ENCODE assay signal across 15 cellular contexts in genomic region chr3:126269360-126269759, GRCh38.
DNase-seq lines count a peak whose midpoint lies in the region; ATAC-seq and TF ChIP-seq lines count a peak whose summit lies in the region.
"Had no signal": no experiment of that assay in that cellular context is flagged by ENCODE, and none has a peak within 500 bp of the region (broad histone marks: within the 10 kb centered on the region; RNA-seq: fewer than 3 reads in every experiment).

No MANE protein-coding gene starts in this region.

- no peaks in the 10 kb centered on the region for H4K20me1 ChIP-seq in HCT116 (ENCODE audit: insufficient read depth)

- H3K79me2 ChIP-seq in HCT116 (ENCODE audit: insufficient read depth, low read length): no peaks in the 10 kb centered on the region

- H3K36me3 ChIP-seq in HCT116 (ENCODE audit: control insufficient read depth in 1 of 2, insufficient read depth in 2 of 2, low read length in 2 of 2) (no peaks in the 10 kb centered on the region), adrenal gland (replicated peaks in 1 of 2) (no peaks in the 10 kb centered on the region), subcutaneous abdominal adipose tissue (ENCODE audit: control insufficient read depth in 5 of 5, insufficient read depth in 5 of 5, low read length in 5 of 5) (peaks cover 0 to 4% (median 0%) of the 10 kb centered on the region in 5 donors)

- POLR2A ChIA-PET in HCT116 (lab: Charles Lee): no interaction called here

- H3K27me3 ChIP-seq in HCT116 (ENCODE audit: insufficient read depth, low read length) (no peaks in the 10 kb centered on the region), adrenal gland (no peaks in the 10 kb centered on the region), subcutaneous abdominal adipose tissue (ENCODE audit: control insufficient read depth in 5 of 5, insufficient read depth in 4 of 5, low read length in 5 of 5) (peaks cover 0 to 5% (median 0%) of the 10 kb centered on the region in 5 donors)

- TF ChIP-seq CTCF in HCT116 (IDR thresholded peaks at IDR 0.05 in 2 of 3, conservative IDR thresholded peaks at IDR 0.05 in 1 of 3; ENCODE audit: borderline replicate concordance in 1 of 3, insufficient read depth in 1 of 3, low read depth in 2 of 3, low read length in 2 of 3) (no peak), adrenal gland (IDR thresholded peaks at IDR 0.05) (no peak)

- H3K9ac ChIP-seq in HCT116 (ENCODE audit: low read length) (no peak overlapping the region), subcutaneous abdominal adipose tissue (ENCODE audit: low read length in 5 of 5) (no peak overlapping the region)

- no peak for DNase-seq in HCT116 (ENCODE audit: low read depth, low spot score)
- DNase-seq in adrenal gland: no peak
- peak; percentile 31 for DNase-seq in kidney tubule cell (ENCODE audit: low spot score)
- no peak for DNase-seq in NCI-H526 (lab: John Stamatoyannopoulos, UW)
- DNase-seq: activated CD4-positive, alpha-beta T cell treated with anti-CD3 and anti-CD28 coated beads, Interleukin-2, amount 10 ng/mL, durations not matched to agents 7 days and 5 days; activated naive CD8-positive, alpha-beta T cell treated with anti-CD3 and anti-CD28 coated beads for 36 hours; activated T-cell treated with anti-CD3 and anti-CD28 coated beads, Interleukin-2, amount 50 U/mL, for 24 hours; AML-193; NCI-H1436 treated with DMSO at 0.1 percent for 48 hours; SIG-M5; stimulated activated naive CD8-positive, alpha-beta T cell treated with anti-CD3 and anti-CD28 coated beads, Interleukin-15, Interleukin-2, amounts not matched to agents 100 U/mL and 50 U/mL, for 24 hours had no signal

- intact Hi-C loops in HCT116 (cut with micrococcal nuclease): no loop called here
- intact Hi-C loops in adrenal gland (cut with DNase I): no loop called here

- WGBS in adrenal gland, 4 donors: 68 to 80% (median 69%) methylated on average over 4 of the region's 4 CpGs

- no peak overlapping the region for H3K4me3 ChIP-seq in HCT116 (replicated peaks in 1 of 2; ENCODE audit: low read depth in 1 of 2, low read length in 2 of 2)
- H3K4me3 ChIP-seq in adrenal gland: no peak overlapping the region
- H3K4me3 ChIP-seq in subcutaneous abdominal adipose tissue (ENCODE audit: low read depth in 1 of 5, low read length in 5 of 5): no peak overlapping the region

- RAD21 ChIA-PET in HCT116 (lab: Charles Lee; ENCODE audit: low non-redundant PET in 1 of 2, low total read pairs in 2 of 2, uncharacterized antibody in 2 of 2, unreplicated experiment in 2 of 2): no interaction called here

- TF ChIP-seq POLR2A in HCT116 (IDR thresholded peaks at IDR 0.05; ENCODE audit: borderline replicate concordance, extremely low read depth, insufficient read depth, insufficient read length) (no peak), adrenal gland (IDR thresholded peaks at IDR 0.05) (no peak)

- no peak for TF ChIP-seq RAD21 in HCT116 (IDR thresholded peaks at IDR 0.05; ENCODE audit: low read depth)

- H3K9me3 ChIP-seq in HCT116 (ENCODE audit: control insufficient read depth in 1 of 2, insufficient read depth in 1 of 2, low read depth in 1 of 2, low read length in 2 of 2): no peaks in the 10 kb centered on the region
- no peaks in the 10 kb centered on the region for H3K9me3 ChIP-seq in adrenal gland (replicated peaks in 1 of 3)
- no peaks in the 10 kb centered on the region for H3K9me3 ChIP-seq in subcutaneous abdominal adipose tissue (ENCODE audit: control insufficient read depth in 5 of 5, low read length in 5 of 5)

- H2AFZ ChIP-seq in HCT116 (ENCODE audit: low read depth, low read length, poor library complexity, severe bottlenecking): peak overlapping the region; percentile 64

- H3K27ac ChIP-seq in HCT116 (ENCODE audit: low read depth, low read length) (no peak overlapping the region), adrenal gland (peak overlapping the region in 3 of 5 donors; percentile 11 to 95 (median 58)), subcutaneous abdominal adipose tissue (ENCODE audit: low read depth, low read length) (peak overlapping the region; percentile 34)

- no peak for ATAC-seq in HCT116
- ATAC-seq in HG03457 (IDR thresholded peaks at IDR 0.05; ENCODE audit: unreplicated experiment): no peak
- ATAC-seq in activated CD4-positive, CD25-positive, alpha-beta regulatory T cell treated with anti-CD3 and anti-CD28 coated beads, Interleukin-2, amount 50 U/mL, for 24 hours: no peak
- ATAC-seq in HG03432 (IDR thresholded peaks at IDR 0.05; ENCODE audit: unreplicated experiment): no peak
- ATAC-seq: stimulated activated naive CD8-positive, alpha-beta T cell treated with anti-CD3 and anti-CD28 coated beads, Interleukin-15, Interleukin-2, amounts not matched to agents 100 U/mL and 50 U/mL, for 24 hours had no signal

- no TSS peak for BruUV-seq in HCT116 (replicated peaks; lab: Mats Ljungman, UMichigan)

- H3K4me2 ChIP-seq in HCT116 (ENCODE audit: low read length): no peak overlapping the region

- H3K4me1 ChIP-seq in HCT116 (ENCODE audit: control insufficient read depth in 1 of 2, insufficient read depth in 2 of 2, low read length in 2 of 2) (peaks cover 7 to 33% of the 10 kb centered on the region in 2 experiments), adrenal gland (replicated peaks in 1 of 2) (peaks cover 15 to 29% of the 10 kb centered on the region in 2 donors), subcutaneous abdominal adipose tissue (ENCODE audit: control insufficient read depth in 5 of 5, insufficient read depth in 5 of 5, low read length in 5 of 5) (peaks cover 2 to 81% (median 58%) of the 10 kb centered on the region in 5 donors)

- CTCF ChIA-PET in HCT116 (lab: Charles Lee): no interaction called here

- H3K9me2 ChIP-seq in HCT116 (ENCODE audit: insufficient read depth): no peaks in the 10 kb centered on the region

TF ChIP-seq in HCT116, 20 proteins besides CTCF, POLR2A, EP300 and RAD21 (continues in another document):
- TF ChIP-seq EZH2 (IDR thresholded peaks at IDR 0.05): no peak
- no peak for TF ChIP-seq FOSL1 (IDR thresholded peaks at IDR 0.05; ENCODE audit: low read depth)
- TF ChIP-seq ATF3 (IDR thresholded peaks at IDR 0.05): no peak
- no peak for TF ChIP-seq TCF7L2 (IDR thresholded peaks at IDR 0.05; ENCODE audit: borderline replicate concordance, extremely low read depth, insufficient read depth, insufficient read length)
- no peak for TF ChIP-seq MAX (IDR thresholded peaks at IDR 0.05)
- no peak for TF ChIP-seq SIN3A (IDR thresholded peaks at IDR 0.05; ENCODE audit: low read depth)
- TF ChIP-seq YY1 (IDR thresholded peaks at IDR 0.05; ENCODE audit: extremely low read depth, insufficient replicate concordance, low read depth, low read length): no peak
- no peak for TF ChIP-seq ELF1 (IDR thresholded peaks at IDR 0.05; ENCODE audit: borderline replicate concordance, low read depth)
- TF ChIP-seq ZBTB33 (IDR thresholded peaks at IDR 0.05; ENCODE audit: extremely low read depth, insufficient replicate concordance, low read length): no peak
- no peak for TF ChIP-seq REST (IDR thresholded peaks at IDR 0.05; ENCODE audit: low read depth)
- TF ChIP-seq CEBPB (IDR thresholded peaks at IDR 0.05; ENCODE audit: low read depth): no peak
- no peak for TF ChIP-seq POLR2AphosphoS5 (IDR thresholded peaks at IDR 0.05; ENCODE audit: low read depth, low read length)
- TF ChIP-seq ZNF274 (IDR thresholded peaks at IDR 0.05; ENCODE audit: low read depth, low read length): no peak
